In the genomic region with DNA sequence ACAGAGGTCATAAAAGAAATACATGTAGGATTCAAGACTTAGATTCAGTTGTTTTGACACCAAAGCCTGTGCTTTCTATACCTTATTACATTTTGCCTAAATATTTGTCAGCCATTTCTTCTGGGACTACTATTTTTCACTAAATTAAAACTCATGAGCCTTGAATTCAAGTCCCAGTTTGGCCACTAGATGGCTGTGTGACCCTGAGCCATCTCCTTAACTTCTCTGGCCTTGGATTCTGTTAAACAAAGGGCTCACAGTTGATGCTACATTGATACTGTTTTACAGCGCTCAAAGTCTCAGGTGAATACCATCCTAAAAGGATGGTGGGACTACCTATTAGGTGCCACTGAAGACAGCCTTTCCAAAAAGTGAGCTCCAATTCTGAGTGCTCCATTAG, we compare ENCODE assay signal across 9 cellular contexts. TPM values are rescaled to one million over a fixed set of nuclear protein-coding genes. Genes with fewer than 3 reads are reported as not detected.
DNase-seq lines count a peak whose midpoint lies in the region; ATAC-seq and TF ChIP-seq lines count a peak whose summit lies in the region.
"Had no signal": no experiment of that assay in that cellular context is flagged by ENCODE, and none has a peak within 500 bp of the region (broad histone marks: within the 10 kb centered on the region; RNA-seq: fewer than 3 reads in every experiment).

No MANE protein-coding gene starts in this region.

- H3K9ac ChIP-seq in colonic mucosa (ENCODE audit: low read depth in 2 of 2, low read length in 2 of 2) = no peak overlapping the region

- no peaks in the 10 kb centered on the region for H3K9me2 ChIP-seq in hepatocyte (replicated peaks; ENCODE audit: insufficient read depth)

- DNase-seq in DMS79 treated with DMSO at 0.1 percent for 48 hours (lab: John Stamatoyannopoulos, UW) = peak; percentile 40
- DNase-seq in DMS79 (lab: John Stamatoyannopoulos, UW) = no peak
- DNase-seq in Panc1 (ENCODE audit: low read depth, low spot score) = peak; percentile 27
- DNase-seq in hepatocyte (ENCODE audit: low spot score) = peak; percentile 27
- DNase-seq in colonic mucosa = no peak

- WGBS in hepatocyte (ENCODE audit: low lambda C conversion rate, missing lambda C conversion rate) = 56% methylated on average over 1 of the region's 1 CpG

- CTCF ChIA-PET in Panc1 (lab: Charles Lee) = no interaction called here

- BruUV-seq in Panc1 (replicated peaks; lab: Mats Ljungman, UMichigan) = no TSS peak

- H3K9me3 ChIP-seq in Panc1 (ENCODE audit: control insufficient read depth, insufficient read depth, low read depth, low read length) (no peaks in the 10 kb centered on the region), hepatocyte (ENCODE audit: low read depth) (no peaks in the 10 kb centered on the region), colonic mucosa (no peaks in the 10 kb centered on the region)

- no peak overlapping the region for H2AFZ ChIP-seq in hepatocyte

- intact Hi-C loops in Panc1 (cut with micrococcal nuclease; ENCODE audit: unreplicated experiment) (loop anchor here (5.0 kb wide), 1 partner anchor 539 kb away; no protein-coding TSS in a partner anchor), colonic mucosa (cut with DNase I) (no loop called here)

- POLR2A ChIA-PET in Panc1 (lab: Charles Lee) = no interaction called here

- in situ Hi-C loops in Panc1 (cut with HindIII; ENCODE audit: low pct_unique_long_range_greater_than_20kb, low sequenced_read_pairs) = no loop called here

- no peaks in the 10 kb centered on the region for H3K36me3 ChIP-seq in Panc1 (ENCODE audit: control insufficient read depth, insufficient read depth, low read length)
- H3K36me3 ChIP-seq in hepatocyte (replicated peaks; ENCODE audit: insufficient read depth, low read depth) = no peaks in the 10 kb centered on the region
- no peaks in the 10 kb centered on the region for H3K36me3 ChIP-seq in colonic mucosa

- no peaks in the 10 kb centered on the region for H3K27me3 ChIP-seq in Panc1 (ENCODE audit: control insufficient read depth, insufficient read depth, low read length)
- no peaks in the 10 kb centered on the region for H3K27me3 ChIP-seq in hepatocyte
- no peaks in the 10 kb centered on the region for H3K27me3 ChIP-seq in colonic mucosa

- H4K20me1 ChIP-seq in hepatocyte (ENCODE audit: insufficient read depth, poor library complexity, severe bottlenecking) = no peaks in the 10 kb centered on the region

- H3K4me2 ChIP-seq in hepatocyte = no peak overlapping the region

- peak; percentile 61 for TF ChIP-seq CTCF in Panc1 (IDR thresholded peaks at IDR 0.05)
- peak; percentile 54 for TF ChIP-seq CTCF in hepatocyte (IDR thresholded peaks at IDR 0.05; ENCODE audit: poor library complexity)
- no peak for TF ChIP-seq CTCF in colonic mucosa (IDR thresholded peaks at IDR 0.05)

- no peaks in the 10 kb centered on the region for H3K4me1 ChIP-seq in Panc1 (ENCODE audit: control insufficient read depth, insufficient read depth, low read length)
- no peaks in the 10 kb centered on the region for H3K4me1 ChIP-seq in hepatocyte (ENCODE audit: insufficient read depth)
- H3K4me1 ChIP-seq in colonic mucosa = no peaks in the 10 kb centered on the region

- H3K4me3 ChIP-seq in Panc1 (ENCODE audit: low read depth in 2 of 2, low read length in 2 of 2) (no peak overlapping the region), hepatocyte (no peak overlapping the region), colonic mucosa (no peak overlapping the region)

- ATAC-seq in GM21447 (IDR thresholded peaks at IDR 0.05; ENCODE audit: unreplicated experiment) (peak; percentile 48), Panc1 (peak; percentile 66; the same call in 1 of the 2 replicates), HG03520 (IDR thresholded peaks at IDR 0.05; ENCODE audit: unreplicated experiment) (no peak), HG03469 (IDR thresholded peaks at IDR 0.05; ENCODE audit: unreplicated experiment) (no peak)

- H3K27ac ChIP-seq in Panc1 (ENCODE audit: low read length) (no peak overlapping the region), hepatocyte (no peak overlapping the region), colonic mucosa (no peak overlapping the region)

- H3K79me2 ChIP-seq in hepatocyte = no peaks in the 10 kb centered on the region

RNA-seq across cellular contexts. Expression of a gene that starts 39.6 kb away (rescaled TPM):
- total RNA-seq in Panc1 (2021; ENCODE audit: unreplicated experiment) (not detected), hepatocyte (21.8 and 34.5 TPM in 2 replicates), colonic mucosa (not detected)
- polyA plus RNA-seq in Panc1 (2012; ENCODE audit: insufficient read length) = not detected
- polyA plus RNA-seq in hepatocyte = 8.5 and 15.3 TPM in 2 replicates
- total RNA-seq: pulmonary artery endothelial cell had no signal

Comparison
In these comparisons a context has a peak if more than half of its experiments do, and no peak if none do; other contexts are left out.
1. DNase-seq: peak in DMS79 treated with DMSO at 0.1 percent for 48 hours (single experiment), Panc1 (single experiment) and hepatocyte (single experiment); none in DMS79 (single experiment) and colonic mucosa (single experiment).
2. ATAC-seq: peak in GM21447 (single experiment) and Panc1 (single experiment); none in HG03520 (single experiment) and HG03469 (single experiment).
3. RNA of a gene that starts 39.6 kb away (total RNA-seq): 21.8 to 34.5 TPM in hepatocyte; not detected in Panc1 (single experiment) and not detected in colonic mucosa; every median in the first group is over 10 times any median in the second.